Comparison of ENCODE assay signal across 28 cellular contexts in the genomic region with DNA sequence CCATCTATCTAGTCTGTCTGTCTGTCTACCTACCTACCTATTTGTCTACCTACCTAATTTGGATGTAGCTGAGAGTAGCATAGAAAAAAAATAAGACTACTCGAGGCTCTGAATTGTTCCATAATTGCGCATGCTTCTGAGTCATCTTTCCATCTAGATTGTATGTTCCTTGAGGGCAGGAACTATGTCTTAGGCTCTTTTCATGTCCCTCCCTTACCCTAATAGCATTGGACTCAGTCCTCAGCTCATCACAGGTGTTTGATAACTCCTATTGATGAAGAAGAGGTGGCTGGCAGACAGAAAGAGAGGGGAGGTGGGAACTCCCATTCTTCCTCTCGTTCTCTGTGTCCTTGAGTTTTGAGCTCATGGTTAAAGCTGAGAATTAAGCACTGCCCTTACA.
"Had no signal": no experiment of that assay in that cellular context is flagged by ENCODE, and none has a peak within 500 bp of the region (broad histone marks: within the 10 kb centered on the region; RNA-seq: fewer than 3 reads in every experiment).

No MANE protein-coding gene starts in this region.

- H3K4me1 ChIP-seq: colonic mucosa, esophagus muscularis mucosa, gastrocnemius medialis, heart left ventricle, heart right ventricle had no signal

- H3K9me3 ChIP-seq: colonic mucosa, esophagus muscularis mucosa, esophagus squamous epithelium, gastrocnemius medialis, gastroesophageal sphincter, heart left ventricle, heart right ventricle had no signal

- H3K27me3 ChIP-seq: colonic mucosa, dorsolateral prefrontal cortex, esophagus muscularis mucosa, esophagus squamous epithelium, gastrocnemius medialis, gastroesophageal sphincter had no signal

- H3K36me3 ChIP-seq: colonic mucosa, esophagus muscularis mucosa, esophagus squamous epithelium, gastrocnemius medialis, gastroesophageal sphincter, heart left ventricle, heart right ventricle had no signal

- DNase-seq: colonic mucosa; cortex of kidney; dermis blood vessel endothelial cell; dorsolateral prefrontal cortex; effector CD4-positive, alpha-beta T cell; effector CD8-positive, alpha-beta T cell; effector memory CD4-positive, alpha-beta T cell; effector memory CD8-positive, alpha-beta T cell; endodermal cell; erythroblast; esophagus squamous epithelium; foreskin fibroblast; foreskin keratinocyte; foreskin melanocyte; gastrocnemius medialis; glutamatergic neuron; head of caudate nucleus; heart left ventricle; heart right ventricle had no signal

- FAIRE-seq: colon, endometrium, endothelial cell of umbilical vein, frontal cortex had no signal

- H3K4me3 ChIP-seq: colonic mucosa, coronary artery, dorsolateral prefrontal cortex, esophagus muscularis mucosa, esophagus squamous epithelium, gastrocnemius medialis, gastroesophageal sphincter, heart left ventricle, heart right ventricle had no signal

- ATAC-seq: effector memory CD8-positive, alpha-beta T cell; esophagus mucosa; foreskin keratinocyte; gastrocnemius medialis; gastroesophageal sphincter; heart left ventricle; heart right ventricle had no signal

- H3K27ac ChIP-seq: colonic mucosa, coronary artery, dorsolateral prefrontal cortex, epithelial cell of prostate, esophagus muscularis mucosa, esophagus squamous epithelium, foreskin keratinocyte, gastrocnemius medialis, gastroesophageal sphincter, heart left ventricle, heart right ventricle had no signal
